ENCODE assay signal across 11 cellular contexts in genomic region chr4:113524096-113524495, GRCh38.
DNase-seq lines count a peak whose midpoint lies in the region; ATAC-seq and TF ChIP-seq lines count a peak whose summit lies in the region.
"Had no signal": no experiment of that assay in that cellular context is flagged by ENCODE, and none has a peak within 500 bp of the region (broad histone marks: within the 10 kb centered on the region; RNA-seq: fewer than 3 reads in every experiment).

No MANE protein-coding gene starts in this region.

- peak; percentile 92 for ATAC-seq in GM18499 (IDR thresholded peaks at IDR 0.05; ENCODE audit: insufficient read depth, unreplicated experiment)
- peak; percentile 96 for ATAC-seq in GM19351 (IDR thresholded peaks at IDR 0.05; ENCODE audit: unreplicated experiment)
- peak; percentile 85 for ATAC-seq in HG02763 (IDR thresholded peaks at IDR 0.05; ENCODE audit: unreplicated experiment)
- ATAC-seq in HG03460 (IDR thresholded peaks at IDR 0.05; ENCODE audit: unreplicated experiment): peak; percentile 90

- H3K27ac ChIP-seq in WERI-Rb-1: no peak overlapping the region

- TF ChIP-seq CTCF in WERI-Rb-1 (IDR thresholded peaks at IDR 0.05; ENCODE audit: low read depth, low read length): no peak

- no peak for DNase-seq in stimulated activated naive CD4-positive, alpha-beta T cell (lab: John Stamatoyannopoulos, UW)
- DNase-seq in NCI-H345 (lab: John Stamatoyannopoulos, UW): no peak
- no peak for DNase-seq in WERI-Rb-1
- DNase-seq in AML-193 (lab: John Stamatoyannopoulos, UW): no peak
- DNase-seq: amygdala, hypothalamus, NCI-H2081 treated with DMSO at 0.1 percent for 48 hours had no signal

- H3K27me3 ChIP-seq in WERI-Rb-1 (ENCODE audit: insufficient read depth, low read depth, severe bottlenecking): no peaks in the 10 kb centered on the region

- H3K36me3 ChIP-seq in WERI-Rb-1: peaks cover 4% of the 10 kb centered on the region

- H3K9me3 ChIP-seq in WERI-Rb-1 (ENCODE audit: severe bottlenecking): no peaks in the 10 kb centered on the region

- H3K4me3 ChIP-seq in WERI-Rb-1 (ENCODE audit: low read depth, low read length): no peak overlapping the region
